Comparison of ENCODE assay signal across 17 cellular contexts in the genomic region with DNA sequence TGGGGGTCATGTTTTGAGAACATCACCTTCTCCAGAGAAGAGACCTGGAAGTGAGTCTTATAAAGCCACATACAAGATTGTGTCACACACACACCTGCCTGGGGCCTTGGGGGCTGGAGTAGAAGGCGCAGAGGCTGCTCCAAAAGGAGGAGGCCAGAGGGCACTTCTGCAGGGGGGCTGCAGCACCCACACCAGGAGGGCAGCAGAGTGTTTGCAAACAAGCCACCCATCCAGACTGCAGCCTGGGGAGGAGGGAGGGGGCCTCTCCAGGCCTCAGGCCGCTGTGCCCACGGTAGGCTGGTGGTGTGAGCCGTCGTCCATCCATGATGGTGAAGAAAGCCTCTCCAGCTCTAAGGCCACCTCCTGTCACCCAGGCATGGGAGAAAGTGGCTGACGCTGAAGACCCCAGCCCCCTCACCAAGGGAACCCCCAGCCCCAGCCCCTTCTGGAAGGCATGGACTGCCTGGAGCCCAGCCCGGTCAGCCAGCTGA.
"Had no signal": no experiment of that assay in that cellular context is flagged by ENCODE, and none has a peak within 500 bp of the region (broad histone marks: within the 10 kb centered on the region; RNA-seq: fewer than 3 reads in every experiment).

No MANE protein-coding gene starts in this region.

- ATAC-seq: activated naive CD4-positive, alpha-beta T cell treated with anti-CD3 and anti-CD28 coated beads, Interleukin-2, amount 50 U/mL, for 72 hours; sciatic nerve; stimulated activated naive CD8-positive, alpha-beta T cell treated with anti-CD3 and anti-CD28 coated beads, Interleukin-15, amount 100 ng/mL, for 72 hours; WTC11 had no signal

- H3K36me3 Mint-ChIP-seq: brain, WTC11 had no signal

- H3K27ac Mint-ChIP-seq: activated CD4-positive, alpha-beta T cell treated with anti-CD3 and anti-CD28 coated beads, Interleukin-2, amount 10 ng/mL, durations not matched to agents 7 days and 5 days; stimulated activated naive CD8-positive, alpha-beta T cell treated with anti-CD3 and anti-CD28 coated beads, Interleukin-15, amount 100 ng/mL, for 72 hours; WTC11 had no signal

- H3K27me3 ChIP-seq: testis had no signal

- H3K9ac ChIP-seq: SK-N-SH had no signal

- H3K4me3 Mint-ChIP-seq: activated CD4-positive, alpha-beta T cell treated with anti-CD3 and anti-CD28 coated beads, Interleukin-2, amount 10 ng/mL, durations not matched to agents 7 days and 5 days; brain; stimulated activated naive CD8-positive, alpha-beta T cell treated with anti-CD3 and anti-CD28 coated beads, Interleukin-15, amount 100 ng/mL, for 72 hours; WTC11 had no signal

- H3K9me3 Mint-ChIP-seq: activated naive CD4-positive, alpha-beta T cell treated with anti-CD3 and anti-CD28 coated beads, Interleukin-2, amount 50 U/mL, for 72 hours; stimulated activated naive CD8-positive, alpha-beta T cell treated with anti-CD3 and anti-CD28 coated beads, Interleukin-15, amount 100 ng/mL, for 72 hours; WTC11 had no signal

- DNase-seq: activated CD4-positive, alpha-beta T cell treated with anti-CD3 and anti-CD28 coated beads, Interleukin-2, amount 10 ng/mL, durations not matched to agents 7 days and 5 days; activated effector memory CD4-positive, alpha-beta T cell treated with Interleukin-2 at 50 U/mL for 16 hours; activated T-cell treated with anti-CD3 and anti-CD28 coated beads, Interleukin-2, amount 50 U/mL, for 1 hour; amniotic stem cell; foreskin fibroblast; SK-N-SH; stimulated activated CD4-positive, alpha-beta T cell treated with anti-CD3 and anti-CD28 coated beads, Interleukin-2, amount 100 ng/mL, for 48 hours; stimulated activated naive CD8-positive, alpha-beta T cell treated with anti-CD3 and anti-CD28 coated beads, Interleukin-15, amount 100 ng/mL, for 72 hours; testis had no signal

- H3K4me2 ChIP-seq: SK-N-SH had no signal

- H3K4me3 ChIP-seq: dorsolateral prefrontal cortex, esophagus muscularis mucosa, testis had no signal

- H3K9me3 ChIP-seq: esophagus muscularis mucosa, neutrophil, SK-N-SH, testis had no signal

- H3K36me3 ChIP-seq: esophagus muscularis mucosa, neutrophil had no signal

- H3K27me3 Mint-ChIP-seq: activated CD4-positive, alpha-beta T cell treated with anti-CD3 and anti-CD28 coated beads, Interleukin-2, amount 10 ng/mL, durations not matched to agents 7 days and 5 days; stimulated activated naive CD8-positive, alpha-beta T cell treated with anti-CD3 and anti-CD28 coated beads, Interleukin-15, amount 100 ng/mL, for 72 hours had no signal

- FAIRE-seq: urothelium cell line had no signal

- H3K27ac ChIP-seq: dorsolateral prefrontal cortex, esophagus muscularis mucosa, neutrophil, testis had no signal
